Comparison of ENCODE assay signal across 1 cellular context in genomic region chr11:123179571-123179970, GRCh38.
TF ChIP-seq lines count a peak whose summit lies in the region.

No MANE protein-coding gene starts in this region.

TF ChIP-seq in GM23338, 12 proteins besides CTCF, POLR2A, EP300 and RAD21 (continued from another document):
- no peak for TF ChIP-seq ETS1 (IDR thresholded peaks at IDR 0.05)
- no peak for TF ChIP-seq STAT1 (IDR thresholded peaks at IDR 0.05; ENCODE audit: unreplicated experiment)
- no peak for TF ChIP-seq ZNF462 (CRISPR knock-in tag; IDR thresholded peaks at IDR 0.05)
